8 cellular contexts compared by ENCODE assay signal in genomic region chr11:2992234-2992999, GRCh38. TPM values are rescaled to one million over a fixed set of nuclear protein-coding genes. Genes with fewer than 3 reads are reported as not detected.
DNase-seq lines count a peak whose midpoint lies in the region; ATAC-seq and TF ChIP-seq lines count a peak whose summit lies in the region.

TSS of gene NAP1L4 (minus strand) at chr11:2992329. CDS start at chr11:2979220, 13,109 bp downstream.

- ATAC-seq in GM19351 (IDR thresholded peaks at IDR 0.05; ENCODE audit: unreplicated experiment) (peak; percentile 77), HG03521 (IDR thresholded peaks at IDR 0.05; ENCODE audit: unreplicated experiment) (peak; percentile 80), left lung (peak; percentile 91)

- H3K9me3 ChIP-seq in BLaER1 treated with 17β-estradiol and CSF1 and Interleukin-3, amounts not matched to agents 10 nM and 100 nM (replicated peaks in 1 of 11): no peaks in the 10 kb centered on the region
- H3K9me3 ChIP-seq in left lung: no peaks in the 10 kb centered on the region

- peaks cover 42% of the 10 kb centered on the region for H3K4me1 Mint-ChIP-seq in dendritic cell treated with granulocyte-macrophage colony-stimulating factor and Interleukin-4, amounts not matched to agents 40 ng/mL and 50 ng/mL, for 4 days (ENCODE audit: low read depth)

- H3K36me3 Mint-ChIP-seq in dendritic cell treated with granulocyte-macrophage colony-stimulating factor and Interleukin-4, amounts not matched to agents 40 ng/mL and 50 ng/mL, for 4 days (ENCODE audit: low read depth): peaks cover 23% of the 10 kb centered on the region

- peak within 1 kb of the TSS; percentile 95 for H3K27ac Mint-ChIP-seq in dendritic cell treated with granulocyte-macrophage colony-stimulating factor and Interleukin-4, amounts not matched to agents 40 ng/mL and 50 ng/mL, for 4 days

- no peaks in the 10 kb centered on the region for H3K27me3 ChIP-seq in BLaER1 treated with 17β-estradiol and CSF1 and Interleukin-3, amounts not matched to agents 10 nM and 100 nM
- H3K27me3 ChIP-seq in left lung: no peaks in the 10 kb centered on the region

- no peaks in the 10 kb centered on the region for H3K9me3 Mint-ChIP-seq in dendritic cell treated with granulocyte-macrophage colony-stimulating factor and Interleukin-4, amounts not matched to agents 40 ng/mL and 50 ng/mL, for 4 days

- H3K27ac ChIP-seq in BLaER1 treated with 17β-estradiol and CSF1 and Interleukin-3, amounts not matched to agents 10 nM and 100 nM: peak within 1 kb of the TSS; percentile 69 to 96 (median 91)
- H3K27ac ChIP-seq in left lung: peak within 1 kb of the TSS; percentile 93 to 95

- peaks cover 0 to 16% (median 7%) of the 10 kb centered on the region in 11 experiments; a peak in 16 of 22 replicates for H3K36me3 ChIP-seq in BLaER1 treated with 17β-estradiol and CSF1 and Interleukin-3, amounts not matched to agents 10 nM and 100 nM
- H3K36me3 ChIP-seq in left lung: no peaks in the 10 kb centered on the region

- H3K27me3 Mint-ChIP-seq in dendritic cell treated with granulocyte-macrophage colony-stimulating factor and Interleukin-4, amounts not matched to agents 40 ng/mL and 50 ng/mL, for 4 days: no peaks in the 10 kb centered on the region

- intact Hi-C loops in dendritic cell treated with granulocyte-macrophage colony-stimulating factor and Interleukin-4, amounts not matched to agents 40 ng/mL and 50 ng/mL, for 4 days (cut with micrococcal nuclease): no loop called here
- intact Hi-C loops in left lung (cut with DNase I): no loop called here

- TF ChIP-seq CTCF in left lung (IDR thresholded peaks at IDR 0.05): no peak

- H3K9ac ChIP-seq in BLaER1 treated with 17β-estradiol and CSF1 and Interleukin-3, amounts not matched to agents 10 nM and 100 nM: peak within 1 kb of the TSS; percentile 87 to 97 (median 94)

- DNase-seq in NCI-H748 (lab: John Stamatoyannopoulos, UW; ENCODE audit: unreplicated experiment): peak; percentile 99
- DNase-seq in activated CD4-positive, alpha-beta T cell treated with anti-CD3 and anti-CD28 coated beads, Interleukin-2, amount 50 U/mL, for 1 hour: peak; percentile 96
- peak; percentile 97 to 98 for DNase-seq in left lung
- DNase-seq in stimulated activated CD4-positive, alpha-beta T cell treated with anti-CD3 and anti-CD28 coated beads, Interleukin-2, amount 100 ng/mL, for 48 hours: peak; percentile 92 to 93

- peak within 1 kb of the TSS; percentile 94 to 99 (median 97) for H3K4me2 ChIP-seq in BLaER1 treated with 17β-estradiol and CSF1 and Interleukin-3, amounts not matched to agents 10 nM and 100 nM

- peaks cover 31 to 46% (median 42%) of the 10 kb centered on the region in 11 experiments for H4K20me1 ChIP-seq in BLaER1 treated with 17β-estradiol and CSF1 and Interleukin-3, amounts not matched to agents 10 nM and 100 nM

- peak within 1 kb of the TSS; percentile 74 to 89 (median 82) for H3K4me3 ChIP-seq in BLaER1 treated with 17β-estradiol and CSF1 and Interleukin-3, amounts not matched to agents 10 nM and 100 nM
- H3K4me3 ChIP-seq in left lung: peak within 1 kb of the TSS; percentile 73 to 83

- peaks cover 31 to 53% (median 39%) of the 10 kb centered on the region in 10 experiments for H3K4me1 ChIP-seq in BLaER1 treated with 17β-estradiol and CSF1 and Interleukin-3, amounts not matched to agents 10 nM and 100 nM
- H3K4me1 ChIP-seq in left lung: peaks cover 34 to 48% of the 10 kb centered on the region in 2 donors

- peak within 1 kb of the TSS; percentile 84 for H3K4me3 Mint-ChIP-seq in dendritic cell treated with granulocyte-macrophage colony-stimulating factor and Interleukin-4, amounts not matched to agents 40 ng/mL and 50 ng/mL, for 4 days

RNA-seq across cellular contexts. Expression of gene NAP1L4, which starts in this region (rescaled TPM):
- 100 to 1,000 TPM; 101 to 122 TPM for total RNA-seq in left lung

Comparison
In these comparisons a context has a peak if more than half of its experiments do, and no peak if none do; other contexts are left out.
1. Peak in every context shown above with its lines: DNase-seq, ATAC-seq, H3K4me3 ChIP-seq and H3K27ac ChIP-seq.